Comparison of ENCODE assay signal across 19 cellular contexts in genomic region chr2:14999114-14999661, GRCh38.
"Had no signal": no experiment of that assay in that cellular context is flagged by ENCODE, and none has a peak within 500 bp of the region (broad histone marks: within the 10 kb centered on the region; RNA-seq: fewer than 3 reads in every experiment).

No MANE protein-coding gene starts in this region.

- H3K4me1 ChIP-seq: lower lobe of right lung, parathyroid adenoma, sigmoid colon, stomach, thyroid gland had no signal

- H3K9ac ChIP-seq: parathyroid adenoma had no signal

- H3K36me3 Mint-ChIP-seq: natural killer cell; stimulated activated effector memory CD8-positive, alpha-beta T cell treated with anti-CD3 and anti-CD28 coated beads, Interleukin-12 subunit alpha, Interleukin-12 subunit beta, amount 100 ng/mL, for 72 hours had no signal

- FAIRE-seq: colon, frontal cortex, keratinocyte had no signal

- H3K9me3 ChIP-seq: lower lobe of right lung, neutrophil, sigmoid colon, stomach, thyroid gland had no signal

- DNase-seq: dorsolateral prefrontal cortex; effector CD4-positive, alpha-beta T cell; left ventricle myocardium superior; lower lobe of right lung; natural killer cell; sigmoid colon; stimulated activated CD4-positive, alpha-beta T cell treated with anti-CD3 and anti-CD28 coated beads, Interleukin-2, amount 100 ng/mL, for 24 hours; stimulated activated CD4-positive, alpha-beta T cell treated with anti-CD3 and anti-CD28 coated beads, Interleukin-4, amount 100 ng/mL, for 24 hours; stimulated activated naive CD4-positive, alpha-beta T cell treated with Interleukin-2 at 50 U/mL for 16 hours; stomach; thyroid gland; trophoblast cell had no signal

- H3K27ac ChIP-seq: lower lobe of right lung, neutrophil, parathyroid adenoma, sigmoid colon, stomach, thyroid gland had no signal

- H3K27ac Mint-ChIP-seq: natural killer cell; progenitor cell of endocrine pancreas; stimulated activated effector memory CD8-positive, alpha-beta T cell treated with anti-CD3 and anti-CD28 coated beads, Interleukin-12 subunit alpha, Interleukin-12 subunit beta, amount 100 ng/mL, for 72 hours had no signal

- H3K27me3 Mint-ChIP-seq: progenitor cell of endocrine pancreas had no signal

- ATAC-seq: left ventricle myocardium superior; lower lobe of right lung; natural killer cell; stimulated activated effector memory CD8-positive, alpha-beta T cell treated with anti-CD3 and anti-CD28 coated beads, Interleukin-12 subunit alpha, Interleukin-12 subunit beta, amount 100 ng/mL, for 72 hours had no signal

- H2AFZ ChIP-seq: parathyroid adenoma had no signal

- H3K9me3 Mint-ChIP-seq: natural killer cell; stimulated activated effector memory CD8-positive, alpha-beta T cell treated with anti-CD3 and anti-CD28 coated beads, Interleukin-12 subunit alpha, Interleukin-12 subunit beta, amount 100 ng/mL, for 72 hours had no signal

- H3K79me2 ChIP-seq: parathyroid adenoma had no signal

- H3K4me1 Mint-ChIP-seq: natural killer cell; stimulated activated effector memory CD8-positive, alpha-beta T cell treated with anti-CD3 and anti-CD28 coated beads, Interleukin-12 subunit alpha, Interleukin-12 subunit beta, amount 100 ng/mL, for 72 hours had no signal

- H3K4me3 ChIP-seq: dorsolateral prefrontal cortex, lower lobe of right lung, sigmoid colon, stomach, thyroid gland had no signal

- H3K27me3 ChIP-seq: dorsolateral prefrontal cortex, sigmoid colon, stomach, thyroid gland had no signal

- H3K36me3 ChIP-seq: lower lobe of right lung, neutrophil, sigmoid colon, stomach, thyroid gland had no signal

- H3K4me3 Mint-ChIP-seq: natural killer cell; stimulated activated effector memory CD8-positive, alpha-beta T cell treated with anti-CD3 and anti-CD28 coated beads, Interleukin-12 subunit alpha, Interleukin-12 subunit beta, amount 100 ng/mL, for 72 hours had no signal
